8 cellular contexts compared by ENCODE assay signal in the genomic region with DNA sequence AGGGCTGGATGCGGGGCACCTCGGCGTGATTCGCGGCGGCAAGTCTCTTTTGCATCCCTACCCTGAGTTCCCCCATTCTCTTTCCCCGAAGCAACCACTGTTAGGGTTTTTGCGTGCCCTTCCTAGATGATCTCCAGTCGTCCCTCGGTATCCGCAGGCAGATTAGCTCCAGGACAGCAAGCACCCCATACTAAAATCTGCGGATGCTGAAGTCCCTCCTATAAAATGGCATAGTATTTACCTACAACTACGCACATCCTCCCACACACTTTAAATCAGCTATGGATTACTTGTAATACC. TPM values are rescaled to one million over a fixed set of nuclear protein-coding genes. Genes with fewer than 3 reads are reported as not detected.
A peak's percentile ranks its signal among the peaks of the same experiment; 100 is the strongest.
DNase-seq lines count a peak whose midpoint lies in the region; ATAC-seq and TF ChIP-seq lines count a peak whose summit lies in the region.

No MANE protein-coding gene starts in this region.

- H3K4me3 ChIP-seq in right atrium auricular region, result peak overlapping the region; percentile 50 to 65
- peak overlapping the region; percentile 67 for H3K4me3 ChIP-seq in iPS-11a (ENCODE audit: low read depth, low read length)
- peak overlapping the region; percentile 74 to 89 for H3K4me3 ChIP-seq in stomach smooth muscle (ENCODE audit: low read length in 2 of 2)

- ATAC-seq in left cardiac atrium (no peak), activated B cell treated with CpG ODN at 0.5 μM for 24 hours (ENCODE audit: low read depth) (no peak), omental fat pad (ENCODE audit: low FRiP score) (no peak)

- H3K36me3 ChIP-seq in right atrium auricular region, result no peaks in the 10 kb centered on the region
- H3K36me3 ChIP-seq in stomach smooth muscle (ENCODE audit: control insufficient read depth in 2 of 2, insufficient read depth in 2 of 2, low read length in 2 of 2), result no peaks in the 10 kb centered on the region

- peak overlapping the region; percentile 89 for H3K4me3 Mint-ChIP-seq in activated B cell treated with CpG ODN at 0.5 μM for 24 hours

- peak overlapping the region; percentile 79 to 92 for H3K27ac ChIP-seq in right atrium auricular region
- peak overlapping the region; percentile 70 for H3K27ac ChIP-seq in stomach smooth muscle (ENCODE audit: low read length)

- H3K9me3 ChIP-seq in right atrium auricular region (no peaks in the 10 kb centered on the region), stomach smooth muscle (ENCODE audit: control insufficient read depth in 2 of 2, low read length in 2 of 2) (no peaks in the 10 kb centered on the region)

- H3K27me3 Mint-ChIP-seq in activated B cell treated with CpG ODN at 0.5 μM for 24 hours, result no peaks in the 10 kb centered on the region

- H3K27me3 ChIP-seq in right atrium auricular region, result no peaks in the 10 kb centered on the region
- no peaks in the 10 kb centered on the region for H3K27me3 ChIP-seq in stomach smooth muscle (ENCODE audit: control insufficient read depth in 1 of 2, insufficient read depth in 2 of 2, low read length in 2 of 2)

- H3K36me3 Mint-ChIP-seq in activated B cell treated with CpG ODN at 0.5 μM for 24 hours (ENCODE audit: low read depth), result peaks cover 2% of the 10 kb centered on the region

- CTCF ChIA-PET in activated B cell treated with CpG ODN at 0.5 μM for 24 hours (lab: Charles Lee), result interaction anchor here (1.0 kb wide), 1 partner anchor 8 kb away, joined by 4 read pairs; no protein-coding TSS in a partner anchor

- POLR2A ChIA-PET in activated B cell treated with CpG ODN at 0.5 μM for 24 hours (lab: Charles Lee), result interaction anchor here (1.3 to 2.8 kb wide), 4 partner anchors 9 to 188 kb away, joined by 3 to 15 read pairs (median 12); a partner anchor contains a TSS

- no peaks in the 10 kb centered on the region for H3K9me3 Mint-ChIP-seq in activated B cell treated with CpG ODN at 0.5 μM for 24 hours

- no peak for DNase-seq in right atrium auricular region (ENCODE audit: low spot score)
- no peak for DNase-seq in left cardiac atrium
- DNase-seq in activated B cell treated with CpG ODN at 0.5 μM for 24 hours, result no peak
- DNase-seq in omental fat pad (ENCODE audit: low spot score), result no peak
- no peak for DNase-seq in medulla oblongata (ENCODE audit: extremely low spot score)
- DNase-seq in LoVo (ENCODE audit: low spot score), result no peak

- peak overlapping the region; percentile 76 to 88 for H3K9ac ChIP-seq in stomach smooth muscle (ENCODE audit: low read length in 2 of 2)

- peak overlapping the region; percentile 90 for H3K27ac Mint-ChIP-seq in activated B cell treated with CpG ODN at 0.5 μM for 24 hours

- intact Hi-C loops in left cardiac atrium (cut with DNase I) (no loop called here), activated B cell treated with CpG ODN at 0.5 μM for 24 hours (cut with micrococcal nuclease) (loop anchor here (10.0 kb wide), 3 partner anchors 346 to 1296 kb away; a partner anchor contains a TSS)

- peaks cover 17% of the 10 kb centered on the region for H3K4me1 Mint-ChIP-seq in activated B cell treated with CpG ODN at 0.5 μM for 24 hours

- H3K4me1 ChIP-seq in right atrium auricular region, result peaks cover 0 to 11% of the 10 kb centered on the region in 2 donors
- H3K4me1 ChIP-seq in stomach smooth muscle (ENCODE audit: control insufficient read depth, insufficient read depth, low read length), result peaks cover 6% of the 10 kb centered on the region

- no peak for TF ChIP-seq CTCF in right atrium auricular region (IDR thresholded peaks at IDR 0.05)
- no peak for TF ChIP-seq CTCF in activated B cell treated with CpG ODN at 0.5 μM for 24 hours (IDR thresholded peaks at IDR 0.05)
- TF ChIP-seq CTCF in omental fat pad (IDR thresholded peaks at IDR 0.05), result no peak

RNA-seq across cellular contexts. Expression of a gene that starts 22.8 kb away (rescaled TPM):
- total RNA-seq in right atrium auricular region (not detected), left cardiac atrium (not detected), activated B cell treated with CpG ODN at 0.5 μM for 24 hours (not detected in 2 replicates), omental fat pad (not detected)
